8 cellular contexts compared by ENCODE assay signal in genomic region chr11:62612366-62613274, GRCh38. TPM values are rescaled to one million over a fixed set of nuclear protein-coding genes. Genes with fewer than 3 reads are reported as not detected.
DNase-seq lines count a peak whose midpoint lies in the region; ATAC-seq and TF ChIP-seq lines count a peak whose summit lies in the region.

EML3 (minus strand) TSS chr11:62612775; CDS start chr11:62612457, 318 bp downstream.
ROM1 (plus strand) TSS chr11:62613257; CDS start chr11:62613282, 25 bp downstream.

- peak; percentile 84 for DNase-seq in Daoy (ENCODE audit: low read depth)
- peak; percentile 84 for DNase-seq in Jurkat, Clone E6-1 (ENCODE audit: low read depth, low spot score)
- DNase-seq in RWPE2 (ENCODE audit: low spot score), result peak; percentile 89
- peak; percentile 75 for DNase-seq in activated gamma-delta T cell (lab: John Stamatoyannopoulos, UW)
- peak; percentile 78 for DNase-seq in foreskin melanocyte
- DNase-seq in neuronal stem cell (ENCODE audit: low spot score), result peak; percentile 94

- no peak within 1 kb of the TSS for H4K91ac ChIP-seq in neuronal stem cell (ENCODE audit: low read depth, low read length, poor library complexity)

- ATAC-seq in GM21619 (IDR thresholded peaks at IDR 0.05; ENCODE audit: unreplicated experiment) (peak; percentile 71), RWPE2 (ENCODE audit: low read depth) (peak; percentile 73)

- no peak within 1 kb of the TSS for H4K8ac ChIP-seq in neuronal stem cell (ENCODE audit: low read depth, low read length)

- H2BK120ac ChIP-seq in neuronal stem cell (ENCODE audit: low read depth, low read length), result peak within 1 kb of the TSS; percentile 6

- H2AFZ ChIP-seq in neuronal stem cell (ENCODE audit: low read length), result peak within 1 kb of the TSS; percentile 89

- H3K9me3 ChIP-seq in RWPE2 (ENCODE audit: severe bottlenecking) (no peaks in the 10 kb centered on the region), neuronal stem cell (replicated peaks in 1 of 2; ENCODE audit: control insufficient read depth in 2 of 2, insufficient read depth in 1 of 2, low read depth in 1 of 2, low read length in 2 of 2) (peaks cover 0 to 2% of the 10 kb centered on the region in 2 donors), subcutaneous abdominal adipose tissue (ENCODE audit: control insufficient read depth in 5 of 5, low read length in 5 of 5) (no peaks in the 10 kb centered on the region)

- peak within 1 kb of the TSS; percentile 95 for H3K27ac ChIP-seq in RWPE2 (ENCODE audit: poor library complexity, severe bottlenecking)
- H3K27ac ChIP-seq in neuronal stem cell (replicated peaks; ENCODE audit: low read length), result peak within 1 kb of the TSS; percentile 54
- H3K27ac ChIP-seq in subcutaneous abdominal adipose tissue (ENCODE audit: low read depth, low read length), result peak within 1 kb of the TSS; percentile 93

- peak within 1 kb of the TSS; percentile 30 for H2BK12ac ChIP-seq in neuronal stem cell (ENCODE audit: low read length)

- H3K23ac ChIP-seq in neuronal stem cell (ENCODE audit: low read depth, low read length, poor library complexity), result peak within 1 kb of the TSS; percentile 87

- H3K4me2 ChIP-seq in neuronal stem cell (ENCODE audit: insufficient read depth, low read length, poor library complexity, severe bottlenecking), result peak within 1 kb of the TSS; percentile 80

- peak within 1 kb of the TSS; percentile 94 for H3K18ac ChIP-seq in neuronal stem cell (ENCODE audit: low read length)

- H3K14ac ChIP-seq in neuronal stem cell (ENCODE audit: low read length), result peak within 1 kb of the TSS; percentile 77

- H3K9ac ChIP-seq in neuronal stem cell (ENCODE audit: low read depth, low read length, poor library complexity) (peak within 1 kb of the TSS; percentile 89), subcutaneous abdominal adipose tissue (ENCODE audit: low read length in 5 of 5) (peak within 1 kb of the TSS; percentile 81 to 99 (median 90))

- peak within 1 kb of the TSS; percentile 84 for H3K4me3 ChIP-seq in Jurkat, Clone E6-1 (ENCODE audit: low read length)
- peak within 1 kb of the TSS; percentile 66 for H3K4me3 ChIP-seq in RWPE2 (ENCODE audit: severe bottlenecking)
- H3K4me3 ChIP-seq in neuronal stem cell (ENCODE audit: low read length in 2 of 2), result peak within 1 kb of the TSS; percentile 57 to 88
- peak within 1 kb of the TSS; percentile 78 to 92 (median 87) for H3K4me3 ChIP-seq in subcutaneous abdominal adipose tissue (ENCODE audit: low read depth in 1 of 5, low read length in 5 of 5)

- H3K36me3 ChIP-seq in RWPE2 (ENCODE audit: low read depth) (peaks cover 23% of the 10 kb centered on the region), neuronal stem cell (replicated peaks in 1 of 2; ENCODE audit: control insufficient read depth in 2 of 2, insufficient read depth in 2 of 2, low read length in 2 of 2) (peaks cover 8 to 34% of the 10 kb centered on the region in 2 donors), subcutaneous abdominal adipose tissue (ENCODE audit: control insufficient read depth in 5 of 5, insufficient read depth in 5 of 5, low read length in 5 of 5) (peaks cover 0 to 54% (median 39%) of the 10 kb centered on the region in 5 donors)

- H3K4me1 ChIP-seq in RWPE2 (ENCODE audit: insufficient read depth, poor library complexity, severe bottlenecking) (peaks cover 4% of the 10 kb centered on the region), neuronal stem cell (ENCODE audit: control insufficient read depth in 2 of 2, insufficient read depth in 1 of 2, low read depth in 1 of 2, low read length in 2 of 2) (peaks cover 8 to 15% of the 10 kb centered on the region in 2 donors), subcutaneous abdominal adipose tissue (ENCODE audit: control insufficient read depth in 5 of 5, insufficient read depth in 5 of 5, low read length in 5 of 5) (peaks cover 5 to 44% (median 30%) of the 10 kb centered on the region in 5 donors)

- H2BK15ac ChIP-seq in neuronal stem cell (ENCODE audit: low read length), result peak within 1 kb of the TSS; percentile 91

- peak; percentile 91 for TF ChIP-seq CTCF in RWPE2 (IDR thresholded peaks at IDR 0.05; ENCODE audit: poor library complexity, severe bottlenecking)

- peak within 1 kb of the TSS; percentile 89 for H2BK5ac ChIP-seq in neuronal stem cell (ENCODE audit: low read length)

- H3K4ac ChIP-seq in neuronal stem cell (ENCODE audit: low read length), result peak within 1 kb of the TSS; percentile 85

- WGBS in neuronal stem cell (ENCODE audit: extremely low coverage in 2 of 2, insufficient read length in 2 of 2, insufficient replicate concordance in 1 of 2), 2 donors, result no CpG with 5 or more reads among the region's 89 CpGs

- H2AK5ac ChIP-seq in neuronal stem cell (ENCODE audit: low read depth, low read length), result peak within 1 kb of the TSS; percentile 95

- peaks cover 3% of the 10 kb centered on the region for H3K79me1 ChIP-seq in neuronal stem cell (ENCODE audit: low read depth, low read length)

- no peaks in the 10 kb centered on the region for H3K27me3 ChIP-seq in RWPE2 (ENCODE audit: insufficient read depth, poor library complexity, severe bottlenecking)
- no peaks in the 10 kb centered on the region for H3K27me3 ChIP-seq in neuronal stem cell (ENCODE audit: control insufficient read depth in 3 of 3, insufficient read depth in 3 of 3, low read depth in 1 of 3, low read length in 3 of 3)
- H3K27me3 ChIP-seq in subcutaneous abdominal adipose tissue (ENCODE audit: control insufficient read depth in 5 of 5, insufficient read depth in 4 of 5, low read length in 5 of 5), result no peaks in the 10 kb centered on the region

RNA-seq across cellular contexts. Expression of gene EML3, which starts in this region (rescaled TPM):
- 18.0 and 19.3 TPM in 2 replicates for total RNA-seq in Daoy (2014; rRNA removed; shearing (Covaris generic))
- 69.3 TPM for polyA plus RNA-seq in Jurkat, Clone E6-1 (2012; ENCODE audit: insufficient read depth, insufficient read length)
- polyA plus RNA-seq in neuronal stem cell (2013, experiment 1 of 2), result 22.2 TPM
- 21.7 TPM for polyA plus RNA-seq in neuronal stem cell (2013, experiment 2 of 2)

RNA-seq across cellular contexts. Expression of gene ROM1, which starts in this region (rescaled TPM):
- 0.33 and 2.7 TPM in 2 replicates for total RNA-seq in Daoy (2014; rRNA removed; shearing (Covaris generic))
- polyA plus RNA-seq in Jurkat, Clone E6-1 (2012; ENCODE audit: insufficient read depth, insufficient read length), result 2.4 TPM
- polyA plus RNA-seq in neuronal stem cell (2013, experiment 1 of 2), result 0.95 TPM
- polyA plus RNA-seq in neuronal stem cell (2013, experiment 2 of 2), result 0.58 TPM

Comparison
In these comparisons a context has a peak if more than half of its experiments do, and no peak if none do; other contexts are left out.
1. Peak in every context shown above with its lines: DNase-seq, ATAC-seq, H3K4me3 ChIP-seq and H3K27ac ChIP-seq.